18 cellular contexts compared by ENCODE assay signal in the genomic region with DNA sequence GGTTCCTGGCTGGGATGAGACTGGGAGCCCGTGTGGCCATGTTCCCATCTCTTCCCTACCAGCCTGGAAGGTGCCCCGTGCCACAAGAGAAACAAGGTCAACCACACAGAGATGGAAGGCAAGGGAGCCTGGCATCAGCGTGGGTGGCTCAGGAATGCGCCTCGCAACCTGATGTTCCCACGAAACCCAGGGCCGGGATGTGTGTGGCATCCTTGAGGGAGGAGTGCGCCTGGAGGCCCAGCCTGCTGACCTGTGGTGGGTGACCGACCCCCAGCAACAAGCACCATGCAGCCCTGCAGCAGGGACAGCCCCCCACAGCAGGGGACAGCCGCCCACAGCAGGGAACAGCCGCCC.
DNase-seq lines count a peak whose midpoint lies in the region; ATAC-seq, FAIRE-seq and TF ChIP-seq lines count a peak whose summit lies in the region.
"Had no signal": no experiment of that assay in that cellular context is flagged by ENCODE, and none has a peak within 500 bp of the region (broad histone marks: within the 10 kb centered on the region; RNA-seq: fewer than 3 reads in every experiment).

No MANE protein-coding gene starts in this region.

- H3K4me1 Mint-ChIP-seq in activated CD4-positive, alpha-beta memory T cell treated with anti-CD3 and anti-CD28 coated beads for 36 hours (ENCODE audit: low read depth) = peaks cover 38% of the 10 kb centered on the region

- H3K4me3 ChIP-seq in right lobe of liver (no peak overlapping the region), HepG2 (replicated peaks in 1 of 3; ENCODE audit: insufficient read depth in 1 of 3, low read depth in 2 of 3, low read length in 3 of 3) (no peak overlapping the region), Loucy (ENCODE audit: low read length, poor library complexity, severe bottlenecking) (peak overlapping the region; percentile 60), left lung (no peak overlapping the region), aorta (ENCODE audit: low read length in 2 of 2) (no peak overlapping the region)
- H3K4me3 ChIP-seq: upper lobe of left lung had no signal

- no peak overlapping the region for H3K27ac Mint-ChIP-seq in activated CD4-positive, alpha-beta memory T cell treated with anti-CD3 and anti-CD28 coated beads for 36 hours

- POLR2A ChIA-PET in HepG2 (lab: Yijun Ruan, JAX) = no interaction called here
- POLR2A ChIA-PET in activated CD4-positive, alpha-beta memory T cell treated with anti-CD3 and anti-CD28 coated beads for 36 hours (lab: Charles Lee) = no interaction called here

- no peak overlapping the region for H3K4me2 ChIP-seq in HepG2 (ENCODE audit: low read depth, low read length)
- peak overlapping the region; percentile 58 for H3K4me2 ChIP-seq in Loucy (ENCODE audit: low read depth, low read length, poor library complexity, severe bottlenecking)

- in situ Hi-C loops in HepG2 (cut with HindIII; ENCODE audit: extremely low pct_ligation_motif_present, low pct_unique_long_range_greater_than_20kb) = no loop called here

- H3K9me3 Mint-ChIP-seq in activated CD4-positive, alpha-beta memory T cell treated with anti-CD3 and anti-CD28 coated beads for 36 hours = no peaks in the 10 kb centered on the region

- ATAC-seq in right lobe of liver = no peak
- no peak for ATAC-seq in HepG2
- ATAC-seq in left lung = no peak
- ATAC-seq in aorta (ENCODE audit: low FRiP score) = no peak
- ATAC-seq in HG03196 (IDR thresholded peaks at IDR 0.05; ENCODE audit: unreplicated experiment) = no peak

- TF ChIP-seq RAD21 in HepG2 (CRISPR knock-in tag; IDR thresholded peaks at IDR 0.05) = no peak

- peak in 2 of 3 donors; percentile 12 to 21 for DNase-seq in right lobe of liver
- no peak for DNase-seq in HepG2 (ENCODE audit: low spot score)
- DNase-seq in left lung = peak; percentile 26 to 49
- peak; percentile 30 to 59 for DNase-seq in aorta
- DNase-seq in activated CD4-positive, alpha-beta memory T cell treated with anti-CD3 and anti-CD28 coated beads for 36 hours = no peak
- DNase-seq: activated CD8-positive, alpha-beta memory T cell treated with anti-CD3 and anti-CD28 coated beads, Interleukin-2, amount 50 U/mL, for 48 hours; activated naive CD4-positive, alpha-beta T cell treated with Interleukin-2 at 50 U/mL for 16 hours; glutamatergic neuron; NCI-H2171; NCI-H526; occipital lobe; retina; stimulated activated CD8-positive, alpha-beta memory T cell treated with anti-CD3 and anti-CD28 coated beads, Interleukin-4, amount 100 ng/mL, for 48 hours had no signal

- 73% methylated on average over 2 of the region's 11 CpGs for WGBS in right lobe of liver (ENCODE audit: insufficient coverage, low coverage, low lambda C conversion rate, missing lambda C conversion rate)
- WGBS in HepG2 (ENCODE audit: low lambda C conversion rate) = 90% methylated on average over 4 of the region's 11 CpGs
- 90 to 95% methylated on average over 11 of the region's 11 CpGs for WGBS in aorta, 2 donors

- H2AFZ ChIP-seq in HepG2 (ENCODE audit: low read length) = no peak overlapping the region
- no peak overlapping the region for H2AFZ ChIP-seq in Loucy (ENCODE audit: low read length)

- BruUV-seq in HepG2 (replicated peaks; lab: Mats Ljungman, UMichigan) = no TSS peak

- H3K79me2 ChIP-seq in HepG2 (ENCODE audit: insufficient read depth, low read length) (no peaks in the 10 kb centered on the region), Loucy (ENCODE audit: insufficient read depth, low read length) (peaks cover 80% of the 10 kb centered on the region)

- H3K36me3 Mint-ChIP-seq in activated CD4-positive, alpha-beta memory T cell treated with anti-CD3 and anti-CD28 coated beads for 36 hours = peaks cover 14% of the 10 kb centered on the region

- H3K4me1 ChIP-seq in right lobe of liver = no peaks in the 10 kb centered on the region
- no peaks in the 10 kb centered on the region for H3K4me1 ChIP-seq in HepG2 (ENCODE audit: insufficient read depth, low read length)
- H3K4me1 ChIP-seq in Loucy (ENCODE audit: insufficient read depth, low read length, poor library complexity, severe bottlenecking) = peaks cover 59% of the 10 kb centered on the region
- H3K4me1 ChIP-seq in left lung = peaks cover 0 to 29% of the 10 kb centered on the region in 2 donors
- no peaks in the 10 kb centered on the region for H3K4me1 ChIP-seq in aorta (ENCODE audit: control insufficient read depth in 1 of 2, insufficient read depth in 2 of 2, low read length in 2 of 2)

- H3K9ac ChIP-seq in HepG2 (ENCODE audit: insufficient read depth, low read depth, low read length) = no peak overlapping the region
- H3K9ac ChIP-seq in Loucy (ENCODE audit: low read depth, low read length, poor library complexity, severe bottlenecking) = peak overlapping the region; percentile 34

- no peak for FAIRE-seq in HepG2 (lab: Jason Lieb, UNC)
- FAIRE-seq: endometrium, GM18507 had no signal

- H3K27me3 ChIP-seq in right lobe of liver = no peaks in the 10 kb centered on the region
- H3K27me3 ChIP-seq in HepG2 (ENCODE audit: control insufficient read depth in 1 of 2, insufficient read depth in 2 of 2, low read length in 2 of 2) = no peaks in the 10 kb centered on the region
- H3K27me3 ChIP-seq in Loucy (ENCODE audit: insufficient read depth, low read length, poor library complexity, severe bottlenecking) = no peaks in the 10 kb centered on the region
- no peaks in the 10 kb centered on the region for H3K27me3 ChIP-seq in left lung
- H3K27me3 ChIP-seq in aorta (ENCODE audit: control insufficient read depth in 1 of 2, insufficient read depth in 2 of 2, low read length in 1 of 2) = no peaks in the 10 kb centered on the region
- H3K27me3 ChIP-seq: upper lobe of left lung had no signal

- H3K4me3 Mint-ChIP-seq in activated CD4-positive, alpha-beta memory T cell treated with anti-CD3 and anti-CD28 coated beads for 36 hours = no peak overlapping the region

- no peaks in the 10 kb centered on the region for H3K27me3 Mint-ChIP-seq in activated CD4-positive, alpha-beta memory T cell treated with anti-CD3 and anti-CD28 coated beads for 36 hours

- intact Hi-C loops in right lobe of liver (cut with DNase I) = no loop called here
- intact Hi-C loops in HepG2 (cut with micrococcal nuclease; ENCODE audit: unreplicated experiment) = no loop called here
- intact Hi-C loops in left lung (cut with DNase I) = loop anchor here in 1 of 2 donors (10.0 kb wide), 1 partner anchor 148 kb away; no protein-coding TSS in a partner anchor
- intact Hi-C loops in aorta (cut with DNase I) = no loop called here
- intact Hi-C loops in activated CD4-positive, alpha-beta memory T cell treated with anti-CD3 and anti-CD28 coated beads for 36 hours (cut with micrococcal nuclease) = no loop called here

- H3F3A ChIP-seq in Loucy (ENCODE audit: low read depth) = peaks cover 4% of the 10 kb centered on the region; the same call in 1 of the 2 replicates

- no peak for TF ChIP-seq CTCF in right lobe of liver (IDR thresholded peaks at IDR 0.05)
- TF ChIP-seq CTCF in HepG2 (CRISPR knock-in tag; IDR thresholded peaks at IDR 0.05) = no peak
- TF ChIP-seq CTCF in Loucy (conservative IDR thresholded peaks at IDR 0.05; ENCODE audit: low read length) = no peak
- TF ChIP-seq CTCF in left lung (IDR thresholded peaks at IDR 0.05) = no peak

- TF ChIP-seq POLR2A in right lobe of liver (IDR thresholded peaks at IDR 0.05) (no peak), HepG2 (IDR thresholded peaks at IDR 0.05; ENCODE audit: insufficient read depth in 1 of 2, low read depth in 2 of 2, low read length in 2 of 2) (no peak)

- TF ChIP-seq EP300 in HepG2 (IDR thresholded peaks at IDR 0.05; ENCODE audit: low read depth in 2 of 2, low read length in 2 of 2) (no peak), HepG2 (CRISPR knock-in tag; IDR thresholded peaks at IDR 0.05; ENCODE audit: borderline replicate concordance) (no peak)

- no peaks in the 10 kb centered on the region for H4K20me1 ChIP-seq in HepG2 (ENCODE audit: insufficient read depth, low read length)
- H4K20me1 ChIP-seq in Loucy (ENCODE audit: insufficient read depth, low read length, poor library complexity, severe bottlenecking) = peaks cover 32% of the 10 kb centered on the region

- CTCF ChIA-PET in HepG2 (lab: Yijun Ruan, JAX; ENCODE audit: low intra/inter-chr PET ratio, low total read pairs) = no interaction called here
- CTCF ChIA-PET in activated CD4-positive, alpha-beta memory T cell treated with anti-CD3 and anti-CD28 coated beads for 36 hours (lab: Charles Lee) = no interaction called here

- no peaks in the 10 kb centered on the region for H3K9me2 ChIP-seq in Loucy (replicated peaks; ENCODE audit: low read depth, low read length)

- H3K36me3 ChIP-seq in right lobe of liver = no peaks in the 10 kb centered on the region
- H3K36me3 ChIP-seq in HepG2 (replicated peaks in 1 of 2; ENCODE audit: control insufficient read depth in 1 of 2, insufficient read depth in 2 of 2, low read length in 2 of 2) = peaks cover 1 to 10% of the 10 kb centered on the region in 2 experiments; a peak in 3 of 5 replicates
- peaks cover 25% of the 10 kb centered on the region; the same call in 1 of the 2 replicates for H3K36me3 ChIP-seq in Loucy (ENCODE audit: insufficient read depth, low read length)
- peaks cover 0 to 30% of the 10 kb centered on the region in 2 donors for H3K36me3 ChIP-seq in left lung
- no peaks in the 10 kb centered on the region for H3K36me3 ChIP-seq in aorta (ENCODE audit: control insufficient read depth in 1 of 2, insufficient read depth in 2 of 2, low read length in 1 of 2)

- H3K27ac ChIP-seq in right lobe of liver = no peak overlapping the region
- no peak overlapping the region for H3K27ac ChIP-seq in HepG2 (ENCODE audit: extremely low read length, insufficient read depth, low read length)
- no peak overlapping the region for H3K27ac ChIP-seq in left lung
- no peak overlapping the region for H3K27ac ChIP-seq in aorta (ENCODE audit: low read depth in 1 of 2, low read length in 2 of 2)
- H3K27ac ChIP-seq: upper lobe of left lung had no signal

- H3K9me3 ChIP-seq in right lobe of liver = no peaks in the 10 kb centered on the region
- no peaks in the 10 kb centered on the region for H3K9me3 ChIP-seq in HepG2 (ENCODE audit: low read length)
- no peaks in the 10 kb centered on the region for H3K9me3 ChIP-seq in Loucy (ENCODE audit: insufficient read depth, low read depth, low read length)
- no peaks in the 10 kb centered on the region for H3K9me3 ChIP-seq in left lung
- no peaks in the 10 kb centered on the region for H3K9me3 ChIP-seq in aorta (ENCODE audit: control insufficient read depth, low read length)
- H3K9me3 ChIP-seq: upper lobe of left lung had no signal

TF ChIP-seq in HepG2, 621 proteins besides CTCF, POLR2A, EP300 and RAD21 (continues in another document):
- TF ChIP-seq TCF12 (IDR thresholded peaks at IDR 0.05) (no peak), TCF12 (CRISPR knock-in tag; IDR thresholded peaks at IDR 0.05) (no peak), ZNF670 (CRISPR knock-in tag; IDR thresholded peaks at IDR 0.05; ENCODE audit: borderline replicate concordance) (no peak), ZNF629 (CRISPR knock-in tag; conservative IDR thresholded peaks at IDR 0.05) (no peak)

Comparison
In these comparisons a context has a peak if more than half of its experiments do, and no peak if none do; other contexts are left out.
1. DNase-seq: peak in right lobe of liver (2 of 3), left lung (2 of 2) and aorta (2 of 2); none in HepG2 (single experiment) and activated CD4-positive, alpha-beta memory T cell treated with anti-CD3 and anti-CD28 coated beads for 36 hours (single experiment).